In genomic region chr6:43014434-43014909, GRCh38 we compare ENCODE assay signal across 8 cellular contexts.
DNase-seq lines count a peak whose midpoint lies in the region; ATAC-seq and TF ChIP-seq lines count a peak whose summit lies in the region.

No MANE protein-coding gene starts in this region.

- peak overlapping the region; percentile 79 for H3K9ac ChIP-seq in NT2/D1 (ENCODE audit: insufficient read length, low read depth)

- peak overlapping the region; percentile 83 for H3K27ac Mint-ChIP-seq in nephron progenitor cell

- H3K4me1 ChIP-seq in NT2/D1 (ENCODE audit: insufficient read depth, insufficient read length), result peaks cover 8% of the 10 kb centered on the region
- H3K4me1 ChIP-seq in effector memory CD4-positive, alpha-beta T cell (ENCODE audit: control insufficient read depth, insufficient read depth, low read length, poor library complexity, severe bottlenecking), result peaks cover 21% of the 10 kb centered on the region

- H3K27me3 ChIP-seq in GM06990 (replicated peaks; ENCODE audit: control insufficient read depth, insufficient read depth, low read length), result no peaks in the 10 kb centered on the region
- H3K27me3 ChIP-seq in NT2/D1 (ENCODE audit: insufficient read depth, insufficient read length), result no peaks in the 10 kb centered on the region
- no peaks in the 10 kb centered on the region for H3K27me3 ChIP-seq in effector memory CD4-positive, alpha-beta T cell (replicated peaks; ENCODE audit: control insufficient read depth, insufficient read depth, low read length, poor library complexity, severe bottlenecking)

- H3K36me3 Mint-ChIP-seq in nephron progenitor cell (ENCODE audit: low read depth), result peaks cover 29% of the 10 kb centered on the region

- peaks cover 4% of the 10 kb centered on the region for H3K27me3 Mint-ChIP-seq in nephron progenitor cell (ENCODE audit: low read depth, poor library complexity)

- DNase-seq in GM06990 (ENCODE audit: extremely low read depth, insufficient read length) (no peak), NT2/D1 (ENCODE audit: low read depth, low spot score) (no peak), nephron progenitor cell (no peak), OCI-M2 (lab: John Stamatoyannopoulos, UW; ENCODE audit: unreplicated experiment) (no peak), SW480 (ENCODE audit: low spot score) (no peak)
- DNase-seq in effector memory CD4-positive, alpha-beta T cell, result no peak
- no peak for DNase-seq in activated CD4-positive, alpha-beta T cell treated with anti-CD3 and anti-CD28 coated beads for 48 hours

- no peak for ATAC-seq in HG03108 (IDR thresholded peaks at IDR 0.05; ENCODE audit: unreplicated experiment)

- TF ChIP-seq CTCF in GM06990 (IDR thresholded peaks at IDR 0.05; ENCODE audit: insufficient read depth, low read length, poor library complexity, severe bottlenecking) (no peak), nephron progenitor cell (IDR thresholded peaks at IDR 0.05) (no peak)

- H3K27ac ChIP-seq in effector memory CD4-positive, alpha-beta T cell (ENCODE audit: insufficient read depth, low read length, poor library complexity, severe bottlenecking), result peak overlapping the region; percentile 79

- H3K9me3 ChIP-seq in NT2/D1 (ENCODE audit: insufficient read depth, low read length), result no peaks in the 10 kb centered on the region
- H3K9me3 ChIP-seq in effector memory CD4-positive, alpha-beta T cell (ENCODE audit: control insufficient read depth, low read length), result no peaks in the 10 kb centered on the region

- H3K4me3 ChIP-seq in GM06990 (replicated peaks; ENCODE audit: low read depth, low read length) (peak overlapping the region; percentile 65), NT2/D1 (ENCODE audit: insufficient read length, low read depth) (peak overlapping the region; percentile 62)
- peak overlapping the region; percentile 80 for H3K4me3 ChIP-seq in effector memory CD4-positive, alpha-beta T cell (ENCODE audit: insufficient read depth, low read depth, low read length, poor library complexity, severe bottlenecking)

- H3K9me3 Mint-ChIP-seq in nephron progenitor cell, result no peaks in the 10 kb centered on the region

- H3K4me3 Mint-ChIP-seq in nephron progenitor cell, result peak overlapping the region; percentile 93

- peaks cover 57% of the 10 kb centered on the region for H3K4me1 Mint-ChIP-seq in nephron progenitor cell

- H3K36me3 ChIP-seq in GM06990 (ENCODE audit: control insufficient read depth, insufficient read depth, low read length), result peaks cover 26% of the 10 kb centered on the region
- peaks cover 62% of the 10 kb centered on the region for H3K36me3 ChIP-seq in NT2/D1 (ENCODE audit: insufficient read depth, insufficient read length, low read length)
- H3K36me3 ChIP-seq in effector memory CD4-positive, alpha-beta T cell (ENCODE audit: control insufficient read depth, insufficient read depth, low read length), result peaks cover 42% of the 10 kb centered on the region
